ENCODE assay signal across 22 cellular contexts in genomic region chr6:167239470-167239869, GRCh38. TPM values are rescaled to one million over a fixed set of nuclear protein-coding genes. Genes with fewer than 3 reads are reported as not detected.
"Had no signal": no experiment of that assay in that cellular context is flagged by ENCODE, and none has a peak within 500 bp of the region (broad histone marks: within the 10 kb centered on the region; RNA-seq: fewer than 3 reads in every experiment).

No MANE protein-coding gene starts in this region.

RNA-seq across cellular contexts. Expression of gene UNC93A, which starts 51.6 kb away (rescaled TPM):
- total RNA-seq: activated B cell treated with CpG ODN at 0.5 μM for 24 hours; activated CD4-positive, alpha-beta memory T cell treated with anti-CD3 and anti-CD28 coated beads for 36 hours; activated CD4-positive, alpha-beta T cell treated with anti-CD3 and anti-CD28 coated beads, Interleukin-2, amount 10 ng/mL, durations not matched to agents 24 days and 14 days; activated CD8-positive, alpha-beta memory T cell treated with anti-CD3 and anti-CD28 coated beads for 36 hours; activated CD8-positive, alpha-beta T cell treated with anti-CD3 and anti-CD28 coated beads for 36 hours; activated naive CD4-positive, alpha-beta T cell treated with anti-CD3 and anti-CD28 coated beads for 36 hours; activated naive CD4-positive, alpha-beta T cell treated with anti-CD3 and anti-CD28 coated beads, Interleukin-2, amount 50 U/mL, for 72 hours; activated naive CD8-positive, alpha-beta T cell treated with anti-CD3 and anti-CD28 coated beads for 36 hours; activated T-cell treated with anti-CD3 and anti-CD28 coated beads, Interleukin-2, amount 50 U/mL, for 4 hours; activated T-cell treated with anti-CD3 and anti-CD28 coated beads, Interleukin-2, amount 50 U/mL, for 72 hours; activated T-helper 1 cell treated with anti-CD3 and anti-CD28 coated beads, Interleukin-12 subunit alpha, Interleukin-12 subunit beta, Interleukin-2, Interleukin-4 antibody, amounts not matched to agents 30 ng/mL and 10 ng/mL and 1 ng/mL, durations not matched to agents 14 hours and 24 hours and 36 hours; activated T-helper 17 cell treated with anti-CD3 and anti-CD28 coated beads, Interleukin-2, amount 50 U/mL, for 72 hours; adrenal gland; aorta; astrocyte; body of pancreas; bronchial epithelial cell; cardiac muscle cell; chondrocyte; T-helper 1 cell treated with Interleukin-12 subunit alpha and Interleukin-12 subunit beta and Interleukin-4 antibody, amounts not matched to agents 30 ng/mL and 1 ng/mL, for 36 hours; T-helper 17 cell; T-helper 2 cell treated with Interferon-gamma antibody and Interleukin-4, amounts not matched to agents 100 ng/mL and 5 ng/mL, for 36 hours had no signal
- polyA plus RNA-seq: adrenal gland, aorta, cardiac muscle cell had no signal
